In the genomic region with DNA sequence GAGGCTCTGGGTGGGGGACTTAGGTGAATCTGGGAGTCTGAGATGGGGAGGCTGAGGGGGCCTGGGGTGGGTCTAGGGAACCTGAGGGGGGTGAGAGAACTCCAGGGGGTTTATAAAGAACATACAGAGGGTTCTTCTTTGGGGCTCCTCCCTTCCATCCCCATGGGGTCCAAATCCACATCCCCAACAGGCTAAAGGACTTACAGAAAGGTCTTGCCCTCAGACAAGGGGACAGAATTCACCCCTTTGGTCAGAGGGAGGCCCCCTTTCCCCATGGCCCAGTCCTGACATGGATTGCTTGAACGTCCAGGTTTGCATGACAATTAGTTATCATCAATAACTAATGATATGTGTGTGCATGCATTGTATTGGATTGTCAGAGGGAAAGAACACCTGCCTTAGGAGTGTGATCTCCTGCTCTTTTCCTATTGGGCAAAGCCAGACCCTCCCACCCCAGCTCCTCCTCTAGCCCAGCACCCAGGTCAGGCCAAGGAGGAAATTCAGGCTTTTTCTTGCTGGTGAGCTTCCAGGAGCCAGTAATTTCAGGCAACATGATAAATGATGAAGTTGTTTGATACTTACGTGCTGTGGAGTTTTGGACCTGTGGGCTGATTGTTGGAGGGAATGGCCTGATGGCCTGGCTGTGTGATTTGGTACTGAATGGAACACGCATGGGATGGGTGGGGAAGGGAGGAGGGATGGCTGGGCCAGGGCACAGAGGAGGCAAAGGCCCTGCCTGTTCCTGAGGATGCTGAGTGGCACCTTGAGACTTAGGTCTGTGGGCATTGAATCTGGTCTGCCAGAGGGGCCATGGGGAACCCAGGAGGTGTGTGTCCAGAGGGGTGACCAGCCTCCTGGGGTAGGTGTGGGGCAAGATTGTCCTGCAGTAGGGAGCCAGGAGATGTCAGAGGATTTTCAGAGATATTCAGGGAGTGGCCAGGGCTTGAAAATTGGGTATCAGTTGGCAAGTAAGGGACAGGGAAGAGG, we compare ENCODE assay signal across 8 cellular contexts. TPM values are rescaled to one million over a fixed set of nuclear protein-coding genes. Genes with fewer than 3 reads are reported as not detected.
DNase-seq lines count a peak whose midpoint lies in the region; ATAC-seq and TF ChIP-seq lines count a peak whose summit lies in the region.

No MANE protein-coding gene starts in this region.

- peaks cover 19% of the 10 kb centered on the region for H3K4me1 Mint-ChIP-seq in activated naive CD8-positive, alpha-beta T cell treated with anti-CD3 and anti-CD28 coated beads, Interleukin-2, amount 50 U/mL, for 24 hours

- no peak for TF ChIP-seq POLR2A in tibial nerve (IDR thresholded peaks at IDR 0.05)

- no peaks in the 10 kb centered on the region for H3K9me3 ChIP-seq in HUES48 (ENCODE audit: control insufficient read depth, insufficient read depth, low read length)
- no peaks in the 10 kb centered on the region for H3K9me3 ChIP-seq in tibial nerve

- no peak overlapping the region for H3K9ac ChIP-seq in HUES48 (ENCODE audit: low read depth, low read length)

- TF ChIP-seq CTCF in tibial nerve (IDR thresholded peaks at IDR 0.05), result no peak

- H3K4me3 ChIP-seq in HUES48 (ENCODE audit: low read depth, low read length) (peak overlapping the region; percentile 91), tibial nerve (peak overlapping the region; percentile 80 to 94 (median 92))

- WGBS in tibial nerve, 2 donors, result 28 to 41% methylated on average over 3 of the region's 3 CpGs

- no peak for ATAC-seq in activated naive CD8-positive, alpha-beta T cell treated with anti-CD3 and anti-CD28 coated beads, Interleukin-2, amount 50 U/mL, for 24 hours
- ATAC-seq in left lobe of liver (peak; percentile 44), HG03439 (IDR thresholded peaks at IDR 0.05; ENCODE audit: unreplicated experiment) (no peak)

- DNase-seq in COLO668 (lab: John Stamatoyannopoulos, UW; ENCODE audit: unreplicated experiment) (peak; percentile 62), left lobe of liver (ENCODE audit: low spot score) (no peak), tibial nerve (ENCODE audit: low spot score in 2 of 2) (no peak), SHP77 (lab: John Stamatoyannopoulos, UW) (no peak), ecto neural progenitor cell (ENCODE audit: low spot score) (no peak)
- DNase-seq in activated naive CD8-positive, alpha-beta T cell treated with anti-CD3 and anti-CD28 coated beads, Interleukin-2, amount 50 U/mL, for 24 hours, result no peak

- no peaks in the 10 kb centered on the region for H3K9me3 Mint-ChIP-seq in activated naive CD8-positive, alpha-beta T cell treated with anti-CD3 and anti-CD28 coated beads, Interleukin-2, amount 50 U/mL, for 24 hours

- peak overlapping the region; percentile 85 for H3K4me3 Mint-ChIP-seq in activated naive CD8-positive, alpha-beta T cell treated with anti-CD3 and anti-CD28 coated beads, Interleukin-2, amount 50 U/mL, for 24 hours

- H3K27ac Mint-ChIP-seq in activated naive CD8-positive, alpha-beta T cell treated with anti-CD3 and anti-CD28 coated beads, Interleukin-2, amount 50 U/mL, for 24 hours, result peak overlapping the region; percentile 72

- H3K27me3 Mint-ChIP-seq in activated naive CD8-positive, alpha-beta T cell treated with anti-CD3 and anti-CD28 coated beads, Interleukin-2, amount 50 U/mL, for 24 hours, result peaks cover 2% of the 10 kb centered on the region

- H3K4me1 ChIP-seq in HUES48 (ENCODE audit: control insufficient read depth, insufficient read depth, low read length) (peaks cover 7% of the 10 kb centered on the region; the same call in 1 of the 2 replicates), tibial nerve (peaks cover 0 to 37% (median 15%) of the 10 kb centered on the region in 4 donors)

- no peaks in the 10 kb centered on the region for H3K36me3 ChIP-seq in HUES48 (ENCODE audit: control insufficient read depth, insufficient read depth, low read length)
- no peaks in the 10 kb centered on the region for H3K36me3 ChIP-seq in tibial nerve

- H3K27me3 ChIP-seq in HUES48 (ENCODE audit: control insufficient read depth, insufficient read depth, low read length) (peaks cover 8% of the 10 kb centered on the region), tibial nerve (no peaks in the 10 kb centered on the region)

- H3K27ac ChIP-seq in HUES48 (ENCODE audit: low read depth, low read length) (no peak overlapping the region), tibial nerve (peak overlapping the region; percentile 89 to 98 (median 96))

- no peak for TF ChIP-seq EP300 in tibial nerve (IDR thresholded peaks at IDR 0.05)

- no peaks in the 10 kb centered on the region for H3K36me3 Mint-ChIP-seq in activated naive CD8-positive, alpha-beta T cell treated with anti-CD3 and anti-CD28 coated beads, Interleukin-2, amount 50 U/mL, for 24 hours (ENCODE audit: low read depth)

RNA-seq across cellular contexts. Expression of a gene that starts 1.1 kb away (rescaled TPM):
- total RNA-seq in left lobe of liver (6.1 TPM), tibial nerve (10 to 100 TPM; 12.9 to 38.4 (median 15.1) TPM)

RNA-seq across cellular contexts. Expression of a gene that starts 25.3 kb away (rescaled TPM):
- total RNA-seq in left lobe of liver, result not detected
- 10 to 100 TPM in 1 of 4 donors, 1 to 10 TPM in 2, not detected in 1; 3.1 to 12.6 (median 4.2) TPM for total RNA-seq in tibial nerve

RNA-seq across cellular contexts. Expression of a gene that starts 31.3 kb away (rescaled TPM):
- total RNA-seq in left lobe of liver, result 0.20 TPM
- 100 to 1,000 TPM in 1 of 4 donors, 10 to 100 TPM in 3; 27.4 to 115 (median 43.6) TPM for total RNA-seq in tibial nerve

RNA-seq across cellular contexts. Expression of a gene that starts 45.5 kb away (rescaled TPM):
- total RNA-seq in left lobe of liver (6.2 TPM), tibial nerve (1 to 10 TPM; 4.0 to 7.8 (median 6.7) TPM)

RNA-seq across cellular contexts. Expression of a gene that starts 49.3 kb away (rescaled TPM):
- total RNA-seq in left lobe of liver (55.7 TPM), tibial nerve (100 to 1,000 TPM; 186 to 226 (median 210) TPM)

Comparison
In these comparisons a context has a peak if more than half of its experiments do, and no peak if none do; other contexts are left out.
1. RNA of a gene that starts 31.3 kb away (total RNA-seq): 27.4 to 115 TPM in tibial nerve; 0.20 TPM in left lobe of liver (single experiment); every median in the first group is over 10 times any median in the second.